Comparison of ENCODE assay signal across 3 cellular contexts in genomic region chr10:109668703-109669102, GRCh38.
TF ChIP-seq lines count a peak whose summit lies in the region.

No MANE protein-coding gene starts in this region.

TF ChIP-seq in HepG2, 621 proteins besides CTCF, POLR2A, EP300 and RAD21:
- no peak for TF ChIP-seq ARNT (IDR thresholded peaks at IDR 0.05)
- TF ChIP-seq FOXC1 (CRISPR knock-in tag; IDR thresholded peaks at IDR 0.05; ENCODE audit: borderline replicate concordance) = no peak
- peak; percentile 59 for TF ChIP-seq MAFF (IDR thresholded peaks at IDR 0.05; ENCODE audit: low read depth, low read length)
- TF ChIP-seq MAFK (conservative IDR thresholded peaks at IDR 0.05 in 1 of 2, IDR thresholded peaks at IDR 0.05 in 1 of 2; ENCODE audit: low read length in 2 of 2) = peak in 1 of 2 experiments; percentile 77; a peak in 3 of 4 replicates
TF ChIP-seq in HepG2: peak in this region for 2.

TF ChIP-seq in A549, 52 proteins besides CTCF, POLR2A, EP300 and RAD21:
- TF ChIP-seq HOXA7 (CRISPR knock-in tag; IDR thresholded peaks at IDR 0.05) (no peak), MAFK (IDR thresholded peaks at IDR 0.05; ENCODE audit: partially characterized antibody) (peak; percentile 61)

TF ChIP-seq in IMR-90, 13 proteins besides CTCF, POLR2A, EP300 and RAD21:
- no peak for TF ChIP-seq MXI1 (IDR thresholded peaks at IDR 0.05; ENCODE audit: borderline replicate concordance, low read depth, low read length)
- TF ChIP-seq RFX5 (IDR thresholded peaks at IDR 0.05; ENCODE audit: low read depth, low read length) = no peak
- peak; percentile 46; the same call in 1 of the 2 replicates for TF ChIP-seq MAFK (IDR thresholded peaks at IDR 0.05; ENCODE audit: low read depth, low read length)
- TF ChIP-seq CEBPB (IDR thresholded peaks at IDR 0.05; ENCODE audit: low read depth, low read length) = no peak
- no peak for TF ChIP-seq NFE2L2 (IDR thresholded peaks at IDR 0.05; ENCODE audit: low read depth, low read length)
